Comparison of ENCODE assay signal across 13 cellular contexts in genomic region chr5:17180957-17181723, GRCh38. TPM values are rescaled to one million over a fixed set of nuclear protein-coding genes. Genes with fewer than 3 reads are reported as not detected.
A peak's percentile ranks its signal among the peaks of the same experiment; 100 is the strongest.
DNase-seq lines count a peak whose midpoint lies in the region; ATAC-seq and TF ChIP-seq lines count a peak whose summit lies in the region.
"Had no signal": no experiment of that assay in that cellular context is flagged by ENCODE, and none has a peak within 500 bp of the region (broad histone marks: within the 10 kb centered on the region; RNA-seq: fewer than 3 reads in every experiment).

No MANE protein-coding gene starts in this region.

- H3K4me2 ChIP-seq in IMR-90 (ENCODE audit: low read depth, low read length), result peak overlapping the region; percentile 17; the same call in 1 of the 2 replicates
- peak overlapping the region; percentile 40 for H3K4me2 ChIP-seq in mammary epithelial cell (ENCODE audit: insufficient read depth, low read depth, low read length)
- H3K4me2 ChIP-seq in mesendoderm (ENCODE audit: low read length), result no peak overlapping the region

- H3K9me1 ChIP-seq in IMR-90 (ENCODE audit: insufficient read depth, low read length), result peaks cover 20% of the 10 kb centered on the region

- H3K56ac ChIP-seq in IMR-90 (ENCODE audit: extremely low read depth, insufficient read depth, low read length) (peak overlapping the region; percentile 83), mesendoderm (ENCODE audit: low read length) (no peak overlapping the region)

- peak overlapping the region; percentile 92 for H3K27ac ChIP-seq in IMR-90 (ENCODE audit: insufficient read depth, low read length)
- H3K27ac ChIP-seq in mammary epithelial cell (ENCODE audit: insufficient read depth, low read depth, low read length), result peak overlapping the region; percentile 85
- H3K27ac ChIP-seq in mesendoderm (ENCODE audit: low read depth, low read length), result peak overlapping the region; percentile 26
- H3K27ac ChIP-seq: adrenal gland, heart left ventricle had no signal

- dilution Hi-C loops in IMR-90 (cut with HindIII; ENCODE audit: low sequenced_read_pairs, unreplicated experiment), result loop anchor here (25.0 kb wide), 1 partner anchor 394 kb away; no protein-coding TSS in a partner anchor
- dilution Hi-C loops in mammary epithelial cell (cut with HindIII; ENCODE audit: low sequenced_read_pairs), result no loop called here

- H4K5ac ChIP-seq in IMR-90 (ENCODE audit: low read depth, low read length) (peak overlapping the region; percentile 84), mesendoderm (ENCODE audit: low read length) (no peak overlapping the region)

- H3K9me3 Mint-ChIP-seq in Caco-2 (ENCODE audit: unreplicated experiment), result peaks cover 6% of the 10 kb centered on the region
- H3K9me3 Mint-ChIP-seq in activated CD8-positive, alpha-beta T cell treated with anti-CD3 and anti-CD28 coated beads for 36 hours, result no peaks in the 10 kb centered on the region

- H2BK15ac ChIP-seq in IMR-90 (ENCODE audit: low read depth, low read length) (peak overlapping the region; percentile 96; the same call in 2 of the 3 replicates), mesendoderm (replicated peaks; ENCODE audit: low read depth) (no peak overlapping the region)

- peaks cover 41% of the 10 kb centered on the region for H3K4me1 Mint-ChIP-seq in Caco-2 (ENCODE audit: low read depth, unreplicated experiment)
- H3K4me1 Mint-ChIP-seq in activated CD8-positive, alpha-beta T cell treated with anti-CD3 and anti-CD28 coated beads for 36 hours (ENCODE audit: low read depth), result no peaks in the 10 kb centered on the region

- H3K27me3 ChIP-seq in Caco-2 (replicated peaks; ENCODE audit: control insufficient read depth, insufficient read depth, low read length) (no peaks in the 10 kb centered on the region), IMR-90 (ENCODE audit: control insufficient read depth, insufficient read depth, low read length) (no peaks in the 10 kb centered on the region), mammary epithelial cell (ENCODE audit: insufficient read depth, low read length) (no peaks in the 10 kb centered on the region), mesendoderm (ENCODE audit: insufficient read depth, low read length, poor library complexity) (no peaks in the 10 kb centered on the region)
- H3K27me3 ChIP-seq: adrenal gland, heart left ventricle had no signal

- peaks cover 45% of the 10 kb centered on the region for H3K4me1 ChIP-seq in Caco-2
- peaks cover 33% of the 10 kb centered on the region for H3K4me1 ChIP-seq in IMR-90 (ENCODE audit: control insufficient read depth, insufficient read depth, low read length)
- peaks cover 32% of the 10 kb centered on the region for H3K4me1 ChIP-seq in mammary epithelial cell (ENCODE audit: insufficient read depth, low read length)
- peaks cover 11% of the 10 kb centered on the region for H3K4me1 ChIP-seq in mesendoderm (ENCODE audit: control insufficient read depth, low read depth, low read length)
- H3K4me1 ChIP-seq: adrenal gland had no signal

- H3K79me2 ChIP-seq in mammary epithelial cell (ENCODE audit: insufficient read depth, low read length), result no peaks in the 10 kb centered on the region
- no peaks in the 10 kb centered on the region for H3K79me2 ChIP-seq in mesendoderm (ENCODE audit: control insufficient read depth, insufficient read depth, low read length)

- H3K36me3 Mint-ChIP-seq in Caco-2 (ENCODE audit: insufficient read depth, unreplicated experiment), result peaks cover 8% of the 10 kb centered on the region
- no peaks in the 10 kb centered on the region for H3K36me3 Mint-ChIP-seq in activated CD8-positive, alpha-beta T cell treated with anti-CD3 and anti-CD28 coated beads for 36 hours (ENCODE audit: low read depth)

- no peak overlapping the region for H3K4me3 Mint-ChIP-seq in Caco-2 (ENCODE audit: unreplicated experiment)
- no peak overlapping the region for H3K4me3 Mint-ChIP-seq in activated CD8-positive, alpha-beta T cell treated with anti-CD3 and anti-CD28 coated beads for 36 hours

- peak overlapping the region; percentile 97 for H2BK20ac ChIP-seq in IMR-90 (ENCODE audit: low read depth, low read length)

- CTCF ChIA-PET in Caco-2 (lab: Charles Lee) (interaction anchor here (0.9 to 1.1 kb wide), 2 partner anchors 9 to 10 kb away, joined by 3 to 4 read pairs; no protein-coding TSS in a partner anchor), IMR-90 (lab: Yijun Ruan, JAX) (interaction anchor here (0.5 to 1.6 kb wide), 3 partner anchors 48 to 272 kb away, joined by 3 to 5 read pairs (median 4); no protein-coding TSS in a partner anchor), mammary epithelial cell (lab: Charles Lee; ENCODE audit: low non-redundant PET) (interaction anchor here (1.1 kb wide), 1 partner anchor 48 kb away, joined by 4 read pairs; no protein-coding TSS in a partner anchor)
- CTCF ChIA-PET in activated CD8-positive, alpha-beta T cell treated with anti-CD3 and anti-CD28 coated beads for 36 hours (lab: Charles Lee), result interaction anchor here (2.7 kb wide), 1 partner anchor 9 kb away, joined by 9 read pairs; no protein-coding TSS in a partner anchor

- H3K4ac ChIP-seq in IMR-90 (ENCODE audit: low read depth, low read length) (peak overlapping the region; percentile 97), mesendoderm (ENCODE audit: low read depth, low read length) (no peak overlapping the region)

- no CpG with 5 or more reads among the region's 9 CpGs for WGBS in IMR-90 (ENCODE audit: extremely low coverage in 2 of 2, insufficient read length in 1 of 2), 2 experiments
- 21% methylated on average over 9 of the region's 9 CpGs for WGBS in mammary epithelial cell (ENCODE audit: low coverage, missing lambda C conversion rate)
- WGBS in mesendoderm (ENCODE audit: extremely low coverage, insufficient coverage, low lambda C conversion rate), result no CpG with 5 or more reads among the region's 9 CpGs

- peak overlapping the region; percentile 98 for H3K18ac ChIP-seq in IMR-90 (ENCODE audit: low read depth, low read length)
- H3K18ac ChIP-seq in mesendoderm (ENCODE audit: low read length), result peak overlapping the region; percentile 29

- H2AK9ac ChIP-seq in IMR-90 (replicated peaks; ENCODE audit: low read depth, low read length, poor library complexity), result peak overlapping the region; percentile 3

- no peaks in the 10 kb centered on the region for H3K27me3 Mint-ChIP-seq in Caco-2 (ENCODE audit: insufficient read depth, unreplicated experiment)
- peaks cover 2% of the 10 kb centered on the region for H3K27me3 Mint-ChIP-seq in activated CD8-positive, alpha-beta T cell treated with anti-CD3 and anti-CD28 coated beads for 36 hours

- peak overlapping the region; percentile 85 for H3K14ac ChIP-seq in IMR-90 (replicated peaks; ENCODE audit: low read depth, low read length)

- POLR2A ChIA-PET in Caco-2 (lab: Charles Lee), result interaction anchor here (0.6 kb wide), 2 partner anchors 131 to 245 kb away, joined by 3 read pairs; partner anchors contain the start of gene MYO10
- POLR2A ChIA-PET in IMR-90 (lab: Charles Lee; ENCODE audit: unreplicated experiment), result interaction anchor here (0.5 to 1.0 kb wide), 2 partner anchors 10 to 181 kb away, joined by 3 read pairs; no protein-coding TSS in a partner anchor
- POLR2A ChIA-PET in activated CD8-positive, alpha-beta T cell treated with anti-CD3 and anti-CD28 coated beads for 36 hours (lab: Charles Lee), result no interaction called here

- H2AK5ac ChIP-seq in IMR-90 (ENCODE audit: low read depth, low read length), result peak overlapping the region; percentile 99
- peak overlapping the region; percentile 20 for H2AK5ac ChIP-seq in mesendoderm (ENCODE audit: low read length)

- TF ChIP-seq POLR2A in IMR-90 (IDR thresholded peaks at IDR 0.05; ENCODE audit: low read depth, low read length), result no peak; the same call in 1 of the 2 replicates

- TF ChIP-seq CTCF in Caco-2 (IDR thresholded peaks at IDR 0.05; ENCODE audit: insufficient read depth in 1 of 2, low read depth in 1 of 2, low read length in 1 of 2, severe bottlenecking in 1 of 2, unreplicated experiment in 1 of 2) (no peak), IMR-90 (conservative IDR thresholded peaks at IDR 0.05; ENCODE audit: low read depth, low read length) (no peak), mammary epithelial cell (conservative IDR thresholded peaks at IDR 0.05 in 1 of 2, IDR thresholded peaks at IDR 0.05 in 1 of 2; ENCODE audit: extremely low read depth in 1 of 2, insufficient read depth in 1 of 2, low read depth in 1 of 2, low read length in 2 of 2) (peak in 1 of 2 donors; percentile 4)
- TF ChIP-seq CTCF in activated CD8-positive, alpha-beta T cell treated with anti-CD3 and anti-CD28 coated beads for 36 hours (IDR thresholded peaks at IDR 0.05), result no peak

- intact Hi-C loops in Caco-2 (cut with micrococcal nuclease; ENCODE audit: unreplicated experiment), result loop anchor here (1.0 kb wide), 1 partner anchor 12 kb away; no protein-coding TSS in a partner anchor
- intact Hi-C loops in IMR-90 (cut with micrococcal nuclease), result loop anchor here (1.0 kb wide), 1 partner anchor 12 kb away; no protein-coding TSS in a partner anchor
- intact Hi-C loops in mammary epithelial cell (cut with micrococcal nuclease), result loop anchor here (2.0 to 5.0 kb wide), 3 partner anchors 26 to 269 kb away; no protein-coding TSS in a partner anchor
- intact Hi-C loops in activated CD8-positive, alpha-beta T cell treated with anti-CD3 and anti-CD28 coated beads for 36 hours (cut with micrococcal nuclease), result no loop called here

- ATAC-seq in IMR-90 (ENCODE audit: low read depth) (peak; percentile 79), HG03175 (IDR thresholded peaks at IDR 0.05; ENCODE audit: unreplicated experiment) (no peak), GM21526 (IDR thresholded peaks at IDR 0.05; ENCODE audit: low FRiP score, unreplicated experiment) (no peak), HG03045 (IDR thresholded peaks at IDR 0.05; ENCODE audit: unreplicated experiment) (no peak)
- ATAC-seq in activated CD8-positive, alpha-beta T cell treated with anti-CD3 and anti-CD28 coated beads for 36 hours, result no peak

- in situ Hi-C loops in IMR-90 (cut with MboI; ENCODE audit: low sequenced_read_pairs) (loop anchor here (10.0 kb wide), 1 partner anchor 176 kb away; no protein-coding TSS in a partner anchor), mammary epithelial cell (cut with MboI; ENCODE audit: low sequenced_read_pairs in 2 of 2) (loop anchor here (10.0 to 25.0 kb wide), 5 partner anchors 246 to 719 kb away; partner anchors contain the start of genes MYO10 (in 1 of the 2) and ZNF622 (in 1 of the 2))

- H3K79me1 ChIP-seq in IMR-90 (ENCODE audit: low read depth in 1 of 2, low read length in 2 of 2) (peaks cover 10 to 33% of the 10 kb centered on the region in 2 experiments; a peak in 3 of 4 replicates), mesendoderm (ENCODE audit: low read length) (no peaks in the 10 kb centered on the region)

- H2BK120ac ChIP-seq in IMR-90 (ENCODE audit: low read depth, low read length), result peak overlapping the region; percentile 98
- H2BK120ac ChIP-seq in mesendoderm (ENCODE audit: low read depth, low read length), result no peak overlapping the region

- H4K8ac ChIP-seq in IMR-90 (ENCODE audit: low read depth in 2 of 2, low read length in 2 of 2), result peak overlapping the region; percentile 89 to 95
- H4K8ac ChIP-seq in mesendoderm (ENCODE audit: low read depth, low read length), result no peak overlapping the region

- no peaks in the 10 kb centered on the region for H3K9me3 ChIP-seq in Caco-2
- H3K9me3 ChIP-seq in IMR-90 (ENCODE audit: control insufficient read depth, insufficient read depth, low read length), result no peaks in the 10 kb centered on the region
- no peaks in the 10 kb centered on the region for H3K9me3 ChIP-seq in mammary epithelial cell (replicated peaks; ENCODE audit: insufficient read depth, low read length)
- H3K9me3 ChIP-seq: adrenal gland, heart left ventricle had no signal

- BruUV-seq in Caco-2 (replicated peaks; lab: Mats Ljungman, UMichigan) (no TSS peak), IMR-90 (replicated peaks; lab: Mats Ljungman, UMichigan) (no TSS peak), mammary epithelial cell (replicated peaks; lab: Mats Ljungman, UMichigan) (TSS peak; percentile 34)

- H4K20me1 ChIP-seq in IMR-90 (ENCODE audit: insufficient read depth, low read length) (no peaks in the 10 kb centered on the region), mammary epithelial cell (ENCODE audit: insufficient read depth, low read length) (no peaks in the 10 kb centered on the region)

- H3K23ac ChIP-seq in IMR-90 (ENCODE audit: low read depth, low read length) (peak overlapping the region; percentile 91; the same call in 1 of the 2 replicates), mesendoderm (ENCODE audit: low read length) (no peak overlapping the region)

- H4K91ac ChIP-seq in IMR-90 (ENCODE audit: insufficient read depth, low read depth, low read length), result peak overlapping the region; percentile 98

- DNase-seq in Caco-2, result peak; percentile 75 to 81
- peak; percentile 100 for DNase-seq in IMR-90
- DNase-seq in mammary epithelial cell, result peak; percentile 99
- peak; percentile 94 for DNase-seq in mesendoderm
- no peak for DNase-seq in activated CD8-positive, alpha-beta T cell treated with anti-CD3 and anti-CD28 coated beads for 36 hours
- DNase-seq: adrenal gland, heart left ventricle, NCI-H146, T-helper 2 cell had no signal

- H3K9ac ChIP-seq in IMR-90 (ENCODE audit: low read depth, low read length) (no peak overlapping the region), mammary epithelial cell (ENCODE audit: insufficient read depth, low read length) (peak overlapping the region; percentile 52), mesendoderm (ENCODE audit: low read length) (no peak overlapping the region)

- H3K36me3 ChIP-seq in Caco-2 (ENCODE audit: control insufficient read depth, insufficient read depth, low read length) (no peaks in the 10 kb centered on the region), IMR-90 (ENCODE audit: control insufficient read depth, insufficient read depth, low read length) (no peaks in the 10 kb centered on the region), mammary epithelial cell (ENCODE audit: insufficient read depth, low read length) (no peaks in the 10 kb centered on the region), mesendoderm (ENCODE audit: control insufficient read depth, insufficient read depth, low read length) (no peaks in the 10 kb centered on the region)
- H3K36me3 ChIP-seq: adrenal gland, heart left ventricle had no signal

- peak; percentile 41 for TF ChIP-seq RAD21 in IMR-90 (IDR thresholded peaks at IDR 0.05; ENCODE audit: low read length)

- peak overlapping the region; percentile 73 for H3K27ac Mint-ChIP-seq in Caco-2 (ENCODE audit: unreplicated experiment)
- H3K27ac Mint-ChIP-seq in activated CD8-positive, alpha-beta T cell treated with anti-CD3 and anti-CD28 coated beads for 36 hours, result no peak overlapping the region

- H3K4me3 ChIP-seq in Caco-2 (ENCODE audit: low read depth, low read length), result no peak overlapping the region
- no peak overlapping the region for H3K4me3 ChIP-seq in IMR-90 (ENCODE audit: insufficient read depth, low read depth, low read length)
- H3K4me3 ChIP-seq in mammary epithelial cell (replicated peaks in 1 of 3; ENCODE audit: insufficient read depth in 1 of 3, low read depth in 2 of 3, low read length in 3 of 3), result no peak overlapping the region
- no peak overlapping the region for H3K4me3 ChIP-seq in mesendoderm (ENCODE audit: low read length)
- H3K4me3 ChIP-seq: adrenal gland, heart left ventricle had no signal

- H2BK5ac ChIP-seq in IMR-90 (ENCODE audit: low read depth, low read length, poor library complexity, severe bottlenecking) (peak overlapping the region; percentile 98), mesendoderm (ENCODE audit: low read length) (no peak overlapping the region)

- H2AFZ ChIP-seq in IMR-90 (replicated peaks; ENCODE audit: low read length, poor library complexity) (peak overlapping the region; percentile 56), mammary epithelial cell (ENCODE audit: low read depth, low read length) (peak overlapping the region; percentile 72)

RNA-seq across cellular contexts. Expression of gene BASP1, which starts 36.3 kb away (rescaled TPM):
- total RNA-seq in Caco-2 (2022) (73.5 and 78.1 TPM in 2 replicates), IMR-90 (2012; rRNA removed) (39.6 and 70.5 TPM in 2 replicates), mammary epithelial cell (10 to 100 TPM; 27.0 to 76.6 TPM)
- polyA plus RNA-seq in IMR-90 (2012; rRNA removed) (103 and 121 TPM in 2 replicates), mammary epithelial cell (60.4 TPM)
- polyA plus RNA-seq in IMR-90 (2012; cell fraction: cytosol; rRNA removed), result 112 and 166 TPM in 2 replicates
- polyA plus RNA-seq in IMR-90 (2012; cell fraction: nucleus; rRNA removed; ENCODE audit: low replicate concordance), result 48.2 and 69.4 TPM in 2 replicates
- polyA minus RNA-seq in mammary epithelial cell, result 15.7 TPM
- polyA plus RNA-seq in mesendoderm (2013, experiment 1 of 2), result 176 TPM
- 185 TPM for polyA plus RNA-seq in mesendoderm (2013, experiment 2 of 2)
- total RNA-seq in activated CD8-positive, alpha-beta T cell treated with anti-CD3 and anti-CD28 coated beads for 36 hours, result under 1 TPM; 0.18 to 0.47 TPM
- total RNA-seq: G401 had no signal

Comparison
In these comparisons a context has a peak if more than half of its experiments do, and no peak if none do; other contexts are left out.
1. H3K27ac ChIP-seq: peak in every context shown above with its lines; median percentile 92 in IMR-90; 85 in mammary epithelial cell; 26 in mesendoderm.
2. RNA of gene BASP1, which starts 36.3 kb away (total RNA-seq): 73.5 to 78.1 TPM in Caco-2, 27.0 to 76.6 TPM in mammary epithelial cell and 39.6 to 70.5 TPM in IMR-90; 0.18 to 0.47 TPM in activated CD8-positive, alpha-beta T cell treated with anti-CD3 and anti-CD28 coated beads for 36 hours; every median in the first group is over 10 times any median in the second.